ENCODE assay signal across 8 cellular contexts in the genomic region with DNA sequence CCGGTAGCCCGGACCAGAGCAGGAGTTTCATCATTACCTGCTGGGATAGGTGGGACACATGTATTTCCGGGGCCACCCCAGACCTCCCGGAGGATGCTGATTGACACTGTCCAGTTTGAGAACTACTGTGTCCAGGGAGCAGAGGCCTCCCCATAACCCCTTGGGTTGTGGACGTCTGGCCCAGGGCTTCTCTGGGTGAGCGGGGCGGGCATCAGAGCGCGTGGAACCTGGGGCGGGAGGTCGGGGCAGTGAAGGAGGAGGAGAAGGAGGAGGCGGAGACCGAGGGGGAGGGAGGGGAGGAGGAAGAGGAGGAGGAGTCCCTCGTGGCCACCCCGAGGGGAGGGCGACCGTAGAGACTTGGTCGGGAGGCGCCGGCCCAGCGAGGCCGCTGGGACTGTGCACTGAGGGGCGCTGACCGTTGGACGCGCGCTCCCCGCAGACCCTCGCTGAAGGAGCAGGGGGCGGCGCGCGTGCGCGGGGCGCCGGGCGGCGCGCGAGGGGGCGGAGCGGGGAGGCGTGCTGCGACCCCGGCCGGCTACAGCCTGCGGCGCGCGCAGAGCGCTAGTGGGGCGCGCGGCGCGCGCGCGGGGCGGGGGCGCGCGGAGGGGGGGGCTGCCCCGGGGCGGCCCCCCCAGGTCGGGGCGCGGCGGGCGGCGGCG. TPM values are rescaled to one million over a fixed set of nuclear protein-coding genes. Genes with fewer than 3 reads are reported as not detected.
A peak's percentile ranks its signal among the peaks of the same experiment; 100 is the strongest.
DNase-seq lines count a peak whose midpoint lies in the region; ATAC-seq, FAIRE-seq and TF ChIP-seq lines count a peak whose summit lies in the region.

A gene (plus strand): TSS at position 356 of the 659 bp plus-strand sequence. CDS start 366 bp downstream, outside the sequence.

- H3K4me3 Mint-ChIP-seq in T-helper 2 cell treated with Interferon-gamma antibody and Interleukin-4, amounts not matched to agents 5 μg/mL and 100 μg/mL, for 36 hours: peak within 1 kb of the TSS; percentile 98

- H3K4me3 ChIP-seq in KMS-11 (IDR thresholded peaks at IDR 0.05; ENCODE audit: insufficient read depth, low read depth, low read length): no peak within 1 kb of the TSS
- peak within 1 kb of the TSS; percentile 70 to 93 for H3K4me3 ChIP-seq in body of pancreas
- peak within 1 kb of the TSS; percentile 84 for H3K4me3 ChIP-seq in iPS-20b (ENCODE audit: low read length)
- H3K4me3 ChIP-seq in small intestine (ENCODE audit: low read depth in 1 of 2, low read length in 2 of 2): peak within 1 kb of the TSS; percentile 66 to 71

- H3K4me2 ChIP-seq in KMS-11: peak within 1 kb of the TSS; percentile 76

- H3K4me1 Mint-ChIP-seq in T-helper 2 cell treated with Interferon-gamma antibody and Interleukin-4, amounts not matched to agents 5 μg/mL and 100 μg/mL, for 36 hours (ENCODE audit: low read depth): peaks cover 55% of the 10 kb centered on the region

- no peaks in the 10 kb centered on the region for H3K27me3 Mint-ChIP-seq in T-helper 2 cell treated with Interferon-gamma antibody and Interleukin-4, amounts not matched to agents 5 μg/mL and 100 μg/mL, for 36 hours (ENCODE audit: low read depth)

- no peaks in the 10 kb centered on the region for H3K79me2 ChIP-seq in KMS-11 (ENCODE audit: insufficient read depth, low read depth)

- H3K4me1 ChIP-seq in KMS-11 (ENCODE audit: low read depth, poor library complexity, severe bottlenecking): peaks cover 13% of the 10 kb centered on the region
- H3K4me1 ChIP-seq in body of pancreas: peaks cover 22% of the 10 kb centered on the region
- H3K4me1 ChIP-seq in iPS-20b (ENCODE audit: insufficient read depth, low read length): peaks cover 25% of the 10 kb centered on the region
- no peaks in the 10 kb centered on the region for H3K4me1 ChIP-seq in small intestine (ENCODE audit: control insufficient read depth in 2 of 2, insufficient read depth in 1 of 2, low read depth in 1 of 2, low read length in 1 of 2)

- H3K36me3 ChIP-seq in KMS-11 (ENCODE audit: insufficient read depth) (no peaks in the 10 kb centered on the region), body of pancreas (replicated peaks in 1 of 2; ENCODE audit: insufficient read depth in 1 of 2, low read depth in 2 of 2) (no peaks in the 10 kb centered on the region), iPS-20b (ENCODE audit: insufficient read depth, low read depth, low read length) (no peaks in the 10 kb centered on the region), small intestine (ENCODE audit: control insufficient read depth in 2 of 2, insufficient read depth in 2 of 2, low read length in 2 of 2) (no peaks in the 10 kb centered on the region)

- H3K9me3 ChIP-seq in body of pancreas (no peaks in the 10 kb centered on the region), iPS-20b (ENCODE audit: insufficient read depth, low read depth, low read length) (no peaks in the 10 kb centered on the region), small intestine (ENCODE audit: control insufficient read depth, low read depth) (no peaks in the 10 kb centered on the region)

- no peaks in the 10 kb centered on the region for H3K9me3 Mint-ChIP-seq in T-helper 2 cell treated with Interferon-gamma antibody and Interleukin-4, amounts not matched to agents 5 μg/mL and 100 μg/mL, for 36 hours

- H4K20me1 ChIP-seq in KMS-11 (ENCODE audit: insufficient read depth): no peaks in the 10 kb centered on the region

- TF ChIP-seq CTCF in C4-2B (conservative IDR thresholded peaks at IDR 0.05) (no peak), KMS-11 (conservative IDR thresholded peaks at IDR 0.05; ENCODE audit: low read depth, low read length) (no peak), body of pancreas (IDR thresholded peaks at IDR 0.05) (no peak)

- peak; percentile 48 for ATAC-seq in GM19455 (IDR thresholded peaks at IDR 0.05; ENCODE audit: unreplicated experiment)
- ATAC-seq in body of pancreas: peak; percentile 75
- no peak for ATAC-seq in GM21367 (IDR thresholded peaks at IDR 0.05; ENCODE audit: unreplicated experiment)

- H3K27ac Mint-ChIP-seq in T-helper 2 cell treated with Interferon-gamma antibody and Interleukin-4, amounts not matched to agents 5 μg/mL and 100 μg/mL, for 36 hours: peak within 1 kb of the TSS; percentile 96

- H2AFZ ChIP-seq in KMS-11 (ENCODE audit: low read depth): peak within 1 kb of the TSS; percentile 83

- H3K9ac ChIP-seq in KMS-11: peak within 1 kb of the TSS; percentile 58; the same call in 1 of the 2 replicates
- H3K9ac ChIP-seq in iPS-20b (ENCODE audit: low read depth, low read length): peak within 1 kb of the TSS; percentile 71; the same call in 1 of the 2 replicates

- FAIRE-seq in small intestine (lab: Jason Lieb, UNC): no peak

- peak in 2 of 3 donors; percentile 51 to 63 for TF ChIP-seq POLR2A in body of pancreas (IDR thresholded peaks at IDR 0.05)

- H3K27me3 ChIP-seq in KMS-11 (ENCODE audit: insufficient read depth, low read depth): no peaks in the 10 kb centered on the region
- H3K27me3 ChIP-seq in body of pancreas: no peaks in the 10 kb centered on the region
- H3K27me3 ChIP-seq in iPS-20b (ENCODE audit: insufficient read depth, low read length): peaks cover 20% of the 10 kb centered on the region
- H3K27me3 ChIP-seq in small intestine (ENCODE audit: control insufficient read depth in 2 of 2, insufficient read depth in 2 of 2, low read length in 2 of 2): peaks cover 2 to 8% of the 10 kb centered on the region in 2 donors

- H3K36me3 Mint-ChIP-seq in T-helper 2 cell treated with Interferon-gamma antibody and Interleukin-4, amounts not matched to agents 5 μg/mL and 100 μg/mL, for 36 hours (ENCODE audit: low read depth): peaks cover 7% of the 10 kb centered on the region

- WGBS in body of pancreas, 2 donors: 0 to 1% methylated on average over 11 to 33 of the region's 73 CpGs
- WGBS in small intestine, 3 donors: 1 to 2% (median 1%) methylated on average over 29 to 73 of the region's 73 CpGs

- intact Hi-C loops in body of pancreas (cut with DNase I): no loop called here

- peak within 1 kb of the TSS; percentile 66 for H3K27ac ChIP-seq in C4-2B
- H3K27ac ChIP-seq in KMS-11: no peak within 1 kb of the TSS
- H3K27ac ChIP-seq in body of pancreas: peak within 1 kb of the TSS; percentile 9 to 85 (median 65)
- H3K27ac ChIP-seq in iPS-20b (ENCODE audit: low read length): no peak within 1 kb of the TSS
- H3K27ac ChIP-seq in small intestine (ENCODE audit: low read depth in 1 of 2, low read length in 1 of 2): peak within 1 kb of the TSS in 1 of 2 donors; percentile 65

- peak; percentile 63 for DNase-seq in T-helper 2 cell treated with Interferon-gamma antibody and Interleukin-4, amounts not matched to agents 5 μg/mL and 100 μg/mL, for 36 hours (ENCODE audit: low spot score)
- DNase-seq in body of pancreas: peak; percentile 67 to 78 (median 71)
- peak; percentile 23 for DNase-seq in small intestine

RNA-seq across cellular contexts. Expression of the gene that starts here (rescaled TPM):
- total RNA-seq in body of pancreas: 10 to 100 TPM; 10.4 to 10.9 TPM
- 1 to 10 TPM in 1 of 3 donors, under 1 TPM in 2; 0.22 to 3.2 (median 0.81) TPM for polyA plus RNA-seq in small intestine

Comparison
In these comparisons a context has a peak if more than half of its experiments do, and no peak if none do; other contexts are left out.
1. H3K27ac ChIP-seq: peak in C4-2B (single experiment) and body of pancreas (4 of 4); none in KMS-11 (single experiment) and iPS-20b (single experiment).
2. Peak in every context shown above with its lines, with median percentiles within 50 percentile points of each other: DNase-seq.